9 cellular contexts compared by ENCODE assay signal in genomic region chr20:20641783-20642182, GRCh38.
"Had no signal": no experiment of that assay in that cellular context is flagged by ENCODE, and none has a peak within 500 bp of the region (broad histone marks: within the 10 kb centered on the region; RNA-seq: fewer than 3 reads in every experiment).

No MANE protein-coding gene starts in this region.

- H3K9me3 ChIP-seq: HAP-1 had no signal

- H3K27ac Mint-ChIP-seq: HFFc6 had no signal

- H3K27ac ChIP-seq: GM23248, HL-60 had no signal

- H3K36me3 ChIP-seq: HAP-1 had no signal

- H3K4me1 ChIP-seq: HAP-1 had no signal

- H3K4me3 Mint-ChIP-seq: HFFc6 had no signal

- DNase-seq: GM23248, GOT3, H7, HFFc6, IMR-90 had no signal

- ATAC-seq: HCT116, K562 had no signal

- H3K9me3 Mint-ChIP-seq: HFFc6 had no signal

- H3K4me3 ChIP-seq: GM23248, HAP-1, K562 had no signal
